In genomic region chr2:64913357-64913869, GRCh38 we compare ENCODE assay signal across 9 cellular contexts.
A peak's percentile ranks its signal among the peaks of the same experiment; 100 is the strongest.
DNase-seq lines count a peak whose midpoint lies in the region; ATAC-seq and TF ChIP-seq lines count a peak whose summit lies in the region.
"Had no signal": no experiment of that assay in that cellular context is flagged by ENCODE, and none has a peak within 500 bp of the region (broad histone marks: within the 10 kb centered on the region; RNA-seq: fewer than 3 reads in every experiment).

No MANE protein-coding gene starts in this region.

- peak; percentile 76 to 84 (median 84) for TF ChIP-seq CTCF in HCT116 (IDR thresholded peaks at IDR 0.05 in 2 of 3, conservative IDR thresholded peaks at IDR 0.05 in 1 of 3; ENCODE audit: borderline replicate concordance in 1 of 3, insufficient read depth in 1 of 3, low read depth in 2 of 3, low read length in 2 of 3)
- TF ChIP-seq CTCF in RWPE1 (conservative IDR thresholded peaks at IDR 0.05; ENCODE audit: low read depth): peak; percentile 20; the same call in 1 of the 2 replicates
- TF ChIP-seq CTCF in liver (IDR thresholded peaks at IDR 0.05; ENCODE audit: low read depth, low read length, missing input control): peak; percentile 20
- peak in 3 of 6 experiments; percentile 10 to 35 (median 25) for TF ChIP-seq CTCF in esophagus squamous epithelium (IDR thresholded peaks at IDR 0.05)

- no peaks in the 10 kb centered on the region for H3K36me3 ChIP-seq in HCT116 (ENCODE audit: control insufficient read depth in 1 of 2, insufficient read depth in 2 of 2, low read length in 2 of 2)
- H3K36me3 ChIP-seq in liver (ENCODE audit: control insufficient read depth in 4 of 4, insufficient read depth in 3 of 4, low read depth in 1 of 4, low read length in 3 of 4): no peaks in the 10 kb centered on the region
- no peaks in the 10 kb centered on the region for H3K36me3 ChIP-seq in esophagus squamous epithelium

- no peaks in the 10 kb centered on the region for H3K79me2 ChIP-seq in HCT116 (ENCODE audit: insufficient read depth, low read length)

- H3K9me2 ChIP-seq in HCT116 (ENCODE audit: insufficient read depth): no peaks in the 10 kb centered on the region

- H3K4me2 ChIP-seq in HCT116 (ENCODE audit: low read length): no peak overlapping the region

- H3K4me1 ChIP-seq in HCT116 (ENCODE audit: control insufficient read depth in 1 of 2, insufficient read depth in 2 of 2, low read length in 2 of 2): peaks cover 2 to 11% of the 10 kb centered on the region in 2 experiments; a peak in 1 of 4 replicates
- H3K4me1 ChIP-seq in liver (ENCODE audit: control insufficient read depth in 4 of 4, insufficient read depth in 4 of 4, low read length in 3 of 4): no peaks in the 10 kb centered on the region
- peaks cover 0 to 9% (median 4%) of the 10 kb centered on the region in 3 donors for H3K4me1 ChIP-seq in esophagus squamous epithelium

- H3K27me3 ChIP-seq in HCT116 (ENCODE audit: insufficient read depth, low read length): no peaks in the 10 kb centered on the region
- no peaks in the 10 kb centered on the region for H3K27me3 ChIP-seq in liver (ENCODE audit: control insufficient read depth in 4 of 4, insufficient read depth in 4 of 4, low read length in 3 of 4)
- no peaks in the 10 kb centered on the region for H3K27me3 ChIP-seq in esophagus squamous epithelium

- no peaks in the 10 kb centered on the region for H3K9me3 ChIP-seq in HCT116 (ENCODE audit: control insufficient read depth in 1 of 2, insufficient read depth in 1 of 2, low read depth in 1 of 2, low read length in 2 of 2)
- no peaks in the 10 kb centered on the region for H3K9me3 ChIP-seq in liver (ENCODE audit: control insufficient read depth in 4 of 4, low read length in 3 of 4)
- H3K9me3 ChIP-seq in esophagus squamous epithelium: no peaks in the 10 kb centered on the region

- ATAC-seq in HCT116 (peak; percentile 94), HG03354 (IDR thresholded peaks at IDR 0.05; ENCODE audit: poor library complexity, severe bottlenecking, unreplicated experiment) (no peak), GM21360 (IDR thresholded peaks at IDR 0.05; ENCODE audit: unreplicated experiment) (no peak)

- no peak overlapping the region for H3K9ac ChIP-seq in HCT116 (ENCODE audit: low read length)
- no peak overlapping the region for H3K9ac ChIP-seq in liver (ENCODE audit: low read depth in 1 of 2, low read length in 2 of 2)

- peak overlapping the region; percentile 8 for H2AFZ ChIP-seq in HCT116 (ENCODE audit: low read depth, low read length, poor library complexity, severe bottlenecking)

- WGBS in liver: 35% methylated on average over 5 of the region's 5 CpGs
- WGBS in esophagus squamous epithelium, 2 donors: 41 to 42% methylated on average over 4 to 5 of the region's 5 CpGs

- POLR2A ChIA-PET in HCT116 (lab: Charles Lee) (no interaction called here), RWPE1 (lab: Yijun Ruan, JAX; ENCODE audit: low non-redundant PET) (no interaction called here)

- intact Hi-C loops in HCT116 (cut with micrococcal nuclease) (loop anchor here (1.0 to 2.0 kb wide), 3 partner anchors 327 to 582 kb away; no protein-coding TSS in a partner anchor), esophagus squamous epithelium (cut with DNase I) (no loop called here)

- peak; percentile 94 for TF ChIP-seq RAD21 in HCT116 (IDR thresholded peaks at IDR 0.05; ENCODE audit: low read depth)
- TF ChIP-seq RAD21 in liver (IDR thresholded peaks at IDR 0.05): peak; percentile 58 to 68

- BruUV-seq in HCT116 (replicated peaks; lab: Mats Ljungman, UMichigan): no TSS peak

- H3K27ac ChIP-seq in HCT116 (ENCODE audit: low read depth, low read length): no peak overlapping the region
- no peak overlapping the region for H3K27ac ChIP-seq in RWPE1
- H3K27ac ChIP-seq in liver (ENCODE audit: low read depth in 1 of 2, low read length in 2 of 2): no peak overlapping the region
- no peak overlapping the region for H3K27ac ChIP-seq in esophagus squamous epithelium

- peak; percentile 54 for DNase-seq in DMS53 treated with DMSO at 0.1 percent for 48 hours (lab: John Stamatoyannopoulos, UW; ENCODE audit: unreplicated experiment)
- DNase-seq in HCT116 (ENCODE audit: low read depth, low spot score): peak; percentile 53
- DNase-seq in RWPE1 (ENCODE audit: low spot score): peak; percentile 16
- DNase-seq in GOT3 (lab: John Stamatoyannopoulos, UW): no peak
- DNase-seq in esophagus squamous epithelium (lab: John Stamatoyannopoulos, UW): no peak
- DNase-seq: T-helper 9 cell had no signal

- H3K4me3 ChIP-seq in HCT116 (replicated peaks in 1 of 2; ENCODE audit: low read depth in 1 of 2, low read length in 2 of 2): no peak overlapping the region
- no peak overlapping the region for H3K4me3 ChIP-seq in liver (ENCODE audit: low read depth in 1 of 3, low read length in 3 of 3)
- no peak overlapping the region for H3K4me3 ChIP-seq in esophagus squamous epithelium

- H4K20me1 ChIP-seq in HCT116 (ENCODE audit: insufficient read depth): no peaks in the 10 kb centered on the region

- CTCF ChIA-PET in HCT116 (lab: Charles Lee) (interaction anchor here (0.6 to 2.3 kb wide), 11 partner anchors 9 to 864 kb away, joined by 3 to 23 read pairs (median 4); partner anchors contain the start of gene AFTPH), RWPE1 (lab: Yijun Ruan, JAX) (interaction anchor here (0.6 to 0.7 kb wide), 2 partner anchors 10 to 256 kb away, joined by 3 read pairs; no protein-coding TSS in a partner anchor)

- TF ChIP-seq POLR2A in HCT116 (IDR thresholded peaks at IDR 0.05; ENCODE audit: borderline replicate concordance, extremely low read depth, insufficient read depth, insufficient read length): no peak
- no peak for TF ChIP-seq POLR2A in esophagus squamous epithelium (IDR thresholded peaks at IDR 0.05)

- RAD21 ChIA-PET in HCT116 (lab: Charles Lee; ENCODE audit: low non-redundant PET in 1 of 2, low total read pairs in 2 of 2, uncharacterized antibody in 2 of 2, unreplicated experiment in 2 of 2): interaction anchor here (0.5 to 0.9 kb wide), 3 partner anchors 9 to 583 kb away, joined by 3 read pairs; partner anchors contain the start of gene AFTPH (in 1 of the 2)

TF ChIP-seq in HCT116, 20 proteins besides CTCF, POLR2A, EP300 and RAD21 (continues in another document):
- TF ChIP-seq JUND (IDR thresholded peaks at IDR 0.05) (no peak), EZH2phosphoT487 (IDR thresholded peaks at IDR 0.05; ENCODE audit: borderline replicate concordance) (no peak), ELF1 (IDR thresholded peaks at IDR 0.05; ENCODE audit: borderline replicate concordance, low read depth) (no peak), ZNF274 (IDR thresholded peaks at IDR 0.05; ENCODE audit: low read depth, low read length) (no peak)
- TF ChIP-seq, protein P1, sequence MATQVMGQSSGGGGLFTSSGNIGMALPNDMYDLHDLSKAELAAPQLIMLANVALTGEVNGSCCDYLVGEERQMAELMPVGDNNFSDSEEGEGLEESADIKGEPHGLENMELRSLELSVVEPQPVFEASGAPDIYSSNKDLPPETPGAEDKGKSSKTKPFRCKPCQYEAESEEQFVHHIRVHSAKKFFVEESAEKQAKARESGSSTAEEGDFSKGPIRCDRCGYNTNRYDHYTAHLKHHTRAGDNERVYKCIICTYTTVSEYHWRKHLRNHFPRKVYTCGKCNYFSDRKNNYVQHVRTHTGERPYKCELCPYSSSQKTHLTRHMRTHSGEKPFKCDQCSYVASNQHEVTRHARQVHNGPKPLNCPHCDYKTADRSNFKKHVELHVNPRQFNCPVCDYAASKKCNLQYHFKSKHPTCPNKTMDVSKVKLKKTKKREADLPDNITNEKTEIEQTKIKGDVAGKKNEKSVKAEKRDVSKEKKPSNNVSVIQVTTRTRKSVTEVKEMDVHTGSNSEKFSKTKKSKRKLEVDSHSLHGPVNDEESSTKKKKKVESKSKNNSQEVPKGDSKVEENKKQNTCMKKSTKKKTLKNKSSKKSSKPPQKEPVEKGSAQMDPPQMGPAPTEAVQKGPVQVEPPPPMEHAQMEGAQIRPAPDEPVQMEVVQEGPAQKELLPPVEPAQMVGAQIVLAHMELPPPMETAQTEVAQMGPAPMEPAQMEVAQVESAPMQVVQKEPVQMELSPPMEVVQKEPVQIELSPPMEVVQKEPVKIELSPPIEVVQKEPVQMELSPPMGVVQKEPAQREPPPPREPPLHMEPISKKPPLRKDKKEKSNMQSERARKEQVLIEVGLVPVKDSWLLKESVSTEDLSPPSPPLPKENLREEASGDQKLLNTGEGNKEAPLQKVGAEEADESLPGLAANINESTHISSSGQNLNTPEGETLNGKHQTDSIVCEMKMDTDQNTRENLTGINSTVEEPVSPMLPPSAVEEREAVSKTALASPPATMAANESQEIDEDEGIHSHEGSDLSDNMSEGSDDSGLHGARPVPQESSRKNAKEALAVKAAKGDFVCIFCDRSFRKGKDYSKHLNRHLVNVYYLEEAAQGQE (IDR thresholded peaks at IDR 0.05; ENCODE audit: low read depth): no peak

TF ChIP-seq in liver, 16 proteins besides CTCF, POLR2A, EP300 and RAD21:
- TF ChIP-seq RXRA (IDR thresholded peaks at IDR 0.05) (no peak), HNF4G (IDR thresholded peaks at IDR 0.05) (no peak), NR2F2 (IDR thresholded peaks at IDR 0.05) (no peak), YY1 (IDR thresholded peaks at IDR 0.05) (no peak)

Comparison
In these comparisons a context has a peak if more than half of its experiments do, and no peak if none do; other contexts are left out.
1. DNase-seq: peak in DMS53 treated with DMSO at 0.1 percent for 48 hours (single experiment), HCT116 (single experiment) and RWPE1 (single experiment); none in GOT3 (single experiment) and esophagus squamous epithelium (single experiment).